1 cellular context compared by ENCODE assay signal in the genomic region with DNA sequence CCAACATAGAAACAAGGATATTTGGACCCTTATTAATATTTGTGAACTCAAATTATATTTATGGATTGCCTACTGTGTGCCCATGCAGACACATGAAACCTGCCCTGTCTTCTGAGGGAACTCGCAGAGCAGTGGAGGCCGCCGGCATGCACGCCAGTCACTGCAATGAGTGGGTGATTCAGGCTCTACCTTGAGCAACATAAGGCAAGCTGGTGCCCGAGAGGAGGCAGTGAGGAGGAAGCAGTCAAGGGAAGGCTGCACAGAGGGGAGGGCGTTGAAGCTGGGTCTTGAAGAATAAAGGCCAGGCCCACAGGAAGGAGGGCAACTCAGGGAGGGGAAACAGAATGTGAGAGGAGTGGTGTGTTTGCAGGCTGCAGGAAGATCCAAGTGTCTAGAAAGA.
TF ChIP-seq lines count a peak whose summit lies in the region.

No MANE protein-coding gene starts in this region.

TF ChIP-seq in GM23338, 12 proteins besides CTCF, POLR2A, EP300 and RAD21 (continued from another document):
- TF ChIP-seq, protein P1, sequence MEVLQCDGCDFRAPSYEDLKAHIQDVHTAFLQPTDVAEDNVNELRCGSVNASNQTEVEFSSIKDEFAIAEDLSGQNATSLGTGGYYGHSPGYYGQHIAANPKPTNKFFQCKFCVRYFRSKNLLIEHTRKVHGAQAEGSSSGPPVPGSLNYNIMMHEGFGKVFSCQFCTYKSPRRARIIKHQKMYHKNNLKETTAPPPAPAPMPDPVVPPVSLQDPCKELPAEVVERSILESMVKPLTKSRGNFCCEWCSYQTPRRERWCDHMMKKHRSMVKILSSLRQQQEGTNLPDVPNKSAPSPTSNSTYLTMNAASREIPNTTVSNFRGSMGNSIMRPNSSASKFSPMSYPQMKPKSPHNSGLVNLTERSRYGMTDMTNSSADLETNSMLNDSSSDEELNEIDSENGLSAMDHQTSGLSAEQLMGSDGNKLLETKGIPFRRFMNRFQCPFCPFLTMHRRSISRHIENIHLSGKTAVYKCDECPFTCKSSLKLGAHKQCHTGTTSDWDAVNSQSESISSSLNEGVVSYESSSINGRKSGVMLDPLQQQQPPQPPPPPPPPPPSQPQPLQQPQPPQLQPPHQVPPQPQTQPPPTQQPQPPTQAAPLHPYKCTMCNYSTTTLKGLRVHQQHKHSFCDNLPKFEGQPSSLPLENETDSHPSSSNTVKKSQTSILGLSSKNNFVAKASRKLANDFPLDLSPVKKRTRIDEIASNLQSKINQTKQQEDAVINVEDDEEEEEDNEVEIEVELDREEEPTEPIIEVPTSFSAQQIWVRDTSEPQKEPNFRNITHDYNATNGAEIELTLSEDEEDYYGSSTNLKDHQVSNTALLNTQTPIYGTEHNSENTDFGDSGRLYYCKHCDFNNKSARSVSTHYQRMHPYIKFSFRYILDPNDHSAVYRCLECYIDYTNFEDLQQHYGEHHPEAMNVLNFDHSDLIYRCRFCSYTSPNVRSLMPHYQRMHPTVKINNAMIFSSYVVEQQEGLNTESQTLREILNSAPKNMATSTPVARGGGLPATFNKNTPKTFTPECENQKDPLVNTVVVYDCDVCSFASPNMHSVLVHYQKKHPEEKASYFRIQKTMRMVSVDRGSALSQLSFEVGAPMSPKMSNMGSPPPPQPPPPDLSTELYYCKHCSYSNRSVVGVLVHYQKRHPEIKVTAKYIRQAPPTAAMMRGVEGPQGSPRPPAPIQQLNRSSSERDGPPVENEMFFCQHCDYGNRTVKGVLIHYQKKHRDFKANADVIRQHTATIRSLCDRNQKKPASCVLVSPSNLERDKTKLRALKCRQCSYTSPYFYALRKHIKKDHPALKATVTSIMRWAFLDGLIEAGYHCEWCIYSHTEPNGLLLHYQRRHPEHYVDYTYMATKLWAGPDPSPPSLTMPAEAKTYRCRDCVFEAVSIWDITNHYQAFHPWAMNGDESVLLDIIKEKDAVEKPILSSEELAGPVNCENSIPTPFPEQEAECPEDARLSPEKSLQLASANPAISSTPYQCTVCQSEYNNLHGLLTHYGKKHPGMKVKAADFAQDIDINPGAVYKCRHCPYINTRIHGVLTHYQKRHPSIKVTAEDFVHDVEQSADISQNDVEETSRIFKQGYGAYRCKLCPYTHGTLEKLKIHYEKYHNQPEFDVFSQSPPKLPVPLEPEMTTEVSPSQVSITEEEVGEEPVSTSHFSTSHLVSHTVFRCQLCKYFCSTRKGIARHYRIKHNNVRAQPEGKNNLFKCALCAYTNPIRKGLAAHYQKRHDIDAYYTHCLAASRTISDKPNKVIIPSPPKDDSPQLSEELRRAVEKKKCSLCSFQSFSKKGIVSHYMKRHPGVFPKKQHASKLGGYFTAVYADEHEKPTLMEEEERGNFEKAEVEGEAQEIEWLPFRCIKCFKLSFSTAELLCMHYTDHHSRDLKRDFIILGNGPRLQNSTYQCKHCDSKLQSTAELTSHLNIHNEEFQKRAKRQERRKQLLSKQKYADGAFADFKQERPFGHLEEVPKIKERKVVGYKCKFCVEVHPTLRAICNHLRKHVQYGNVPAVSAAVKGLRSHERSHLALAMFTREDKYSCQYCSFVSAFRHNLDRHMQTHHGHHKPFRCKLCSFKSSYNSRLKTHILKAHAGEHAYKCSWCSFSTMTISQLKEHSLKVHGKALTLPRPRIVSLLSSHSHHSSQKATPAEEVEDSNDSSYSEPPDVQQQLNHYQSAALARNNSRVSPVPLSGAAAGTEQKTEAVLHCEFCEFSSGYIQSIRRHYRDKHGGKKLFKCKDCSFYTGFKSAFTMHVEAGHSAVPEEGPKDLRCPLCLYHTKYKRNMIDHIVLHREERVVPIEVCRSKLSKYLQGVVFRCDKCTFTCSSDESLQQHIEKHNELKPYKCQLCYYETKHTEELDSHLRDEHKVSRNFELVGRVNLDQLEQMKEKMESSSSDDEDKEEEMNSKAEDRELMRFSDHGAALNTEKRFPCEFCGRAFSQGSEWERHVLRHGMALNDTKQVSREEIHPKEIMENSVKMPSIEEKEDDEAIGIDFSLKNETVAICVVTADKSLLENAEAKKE (CRISPR knock-in tag; IDR thresholded peaks at IDR 0.05) = no peak
- TF ChIP-seq JUNB (IDR thresholded peaks at IDR 0.05; ENCODE audit: unreplicated experiment) (no peak), ZNF331 (CRISPR knock-in tag; IDR thresholded peaks at IDR 0.05; ENCODE audit: low read depth) (no peak), STAT1 (IDR thresholded peaks at IDR 0.05; ENCODE audit: unreplicated experiment) (no peak), ZNF114 (CRISPR knock-in tag; IDR thresholded peaks at IDR 0.05) (no peak), EZH2phosphoT487 (IDR thresholded peaks at IDR 0.05; ENCODE audit: unreplicated experiment) (no peak), POLR2AphosphoS5 (IDR thresholded peaks at IDR 0.05; ENCODE audit: low read depth) (no peak), CREB1 (CRISPR knock-in tag; IDR thresholded peaks at IDR 0.05; ENCODE audit: low read depth) (no peak)
- TF ChIP-seq, protein P2, sequence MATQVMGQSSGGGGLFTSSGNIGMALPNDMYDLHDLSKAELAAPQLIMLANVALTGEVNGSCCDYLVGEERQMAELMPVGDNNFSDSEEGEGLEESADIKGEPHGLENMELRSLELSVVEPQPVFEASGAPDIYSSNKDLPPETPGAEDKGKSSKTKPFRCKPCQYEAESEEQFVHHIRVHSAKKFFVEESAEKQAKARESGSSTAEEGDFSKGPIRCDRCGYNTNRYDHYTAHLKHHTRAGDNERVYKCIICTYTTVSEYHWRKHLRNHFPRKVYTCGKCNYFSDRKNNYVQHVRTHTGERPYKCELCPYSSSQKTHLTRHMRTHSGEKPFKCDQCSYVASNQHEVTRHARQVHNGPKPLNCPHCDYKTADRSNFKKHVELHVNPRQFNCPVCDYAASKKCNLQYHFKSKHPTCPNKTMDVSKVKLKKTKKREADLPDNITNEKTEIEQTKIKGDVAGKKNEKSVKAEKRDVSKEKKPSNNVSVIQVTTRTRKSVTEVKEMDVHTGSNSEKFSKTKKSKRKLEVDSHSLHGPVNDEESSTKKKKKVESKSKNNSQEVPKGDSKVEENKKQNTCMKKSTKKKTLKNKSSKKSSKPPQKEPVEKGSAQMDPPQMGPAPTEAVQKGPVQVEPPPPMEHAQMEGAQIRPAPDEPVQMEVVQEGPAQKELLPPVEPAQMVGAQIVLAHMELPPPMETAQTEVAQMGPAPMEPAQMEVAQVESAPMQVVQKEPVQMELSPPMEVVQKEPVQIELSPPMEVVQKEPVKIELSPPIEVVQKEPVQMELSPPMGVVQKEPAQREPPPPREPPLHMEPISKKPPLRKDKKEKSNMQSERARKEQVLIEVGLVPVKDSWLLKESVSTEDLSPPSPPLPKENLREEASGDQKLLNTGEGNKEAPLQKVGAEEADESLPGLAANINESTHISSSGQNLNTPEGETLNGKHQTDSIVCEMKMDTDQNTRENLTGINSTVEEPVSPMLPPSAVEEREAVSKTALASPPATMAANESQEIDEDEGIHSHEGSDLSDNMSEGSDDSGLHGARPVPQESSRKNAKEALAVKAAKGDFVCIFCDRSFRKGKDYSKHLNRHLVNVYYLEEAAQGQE (IDR thresholded peaks at IDR 0.05; ENCODE audit: unreplicated experiment) = no peak
- TF ChIP-seq, protein P3, sequence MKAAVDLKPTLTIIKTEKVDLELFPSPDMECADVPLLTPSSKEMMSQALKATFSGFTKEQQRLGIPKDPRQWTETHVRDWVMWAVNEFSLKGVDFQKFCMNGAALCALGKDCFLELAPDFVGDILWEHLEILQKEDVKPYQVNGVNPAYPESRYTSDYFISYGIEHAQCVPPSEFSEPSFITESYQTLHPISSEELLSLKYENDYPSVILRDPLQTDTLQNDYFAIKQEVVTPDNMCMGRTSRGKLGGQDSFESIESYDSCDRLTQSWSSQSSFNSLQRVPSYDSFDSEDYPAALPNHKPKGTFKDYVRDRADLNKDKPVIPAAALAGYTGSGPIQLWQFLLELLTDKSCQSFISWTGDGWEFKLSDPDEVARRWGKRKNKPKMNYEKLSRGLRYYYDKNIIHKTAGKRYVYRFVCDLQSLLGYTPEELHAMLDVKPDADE (IDR thresholded peaks at IDR 0.05) = no peak
